In genomic region chr4:21134994-21135393, GRCh38 we compare ENCODE assay signal across 11 cellular contexts.
A peak's percentile ranks its signal among the peaks of the same experiment; 100 is the strongest.
DNase-seq lines count a peak whose midpoint lies in the region; ATAC-seq and TF ChIP-seq lines count a peak whose summit lies in the region.
"Had no signal": no experiment of that assay in that cellular context is flagged by ENCODE, and none has a peak within 500 bp of the region (broad histone marks: within the 10 kb centered on the region; RNA-seq: fewer than 3 reads in every experiment).

No MANE protein-coding gene starts in this region.

- no peak overlapping the region for H3K27ac ChIP-seq in brain microvascular endothelial cell
- H3K27ac ChIP-seq: heart right ventricle had no signal

- CTCF ChIA-PET in activated CD4-positive, alpha-beta T cell treated with anti-CD3 and anti-CD28 coated beads, Interleukin-2, amount 10 ng/mL, durations not matched to agents 7 days and 5 days (lab: Charles Lee): no interaction called here

- H3K4me3 Mint-ChIP-seq in activated CD4-positive, alpha-beta T cell treated with anti-CD3 and anti-CD28 coated beads, Interleukin-2, amount 10 ng/mL, durations not matched to agents 7 days and 5 days: no peak overlapping the region
- H3K4me3 Mint-ChIP-seq: activated T-helper 1 cell treated with anti-CD3 and anti-CD28 coated beads, Interleukin-12 subunit alpha, Interleukin-12 subunit beta, Interleukin-2, Interleukin-4 antibody, amounts not matched to agents 30 ng/mL and 10 ng/mL and 1 ng/mL, durations not matched to agents 14 hours and 24 hours and 36 hours had no signal

- peaks cover 3% of the 10 kb centered on the region for H3K9me3 Mint-ChIP-seq in activated CD4-positive, alpha-beta T cell treated with anti-CD3 and anti-CD28 coated beads, Interleukin-2, amount 10 ng/mL, durations not matched to agents 7 days and 5 days

- no peaks in the 10 kb centered on the region for H3K4me1 Mint-ChIP-seq in activated CD4-positive, alpha-beta T cell treated with anti-CD3 and anti-CD28 coated beads, Interleukin-2, amount 10 ng/mL, durations not matched to agents 7 days and 5 days

- no peaks in the 10 kb centered on the region for H3K36me3 ChIP-seq in brain microvascular endothelial cell (replicated peaks)
- H3K36me3 ChIP-seq: heart right ventricle had no signal

- no peak overlapping the region for H3K4me3 ChIP-seq in brain microvascular endothelial cell (ENCODE audit: low read depth, low read length)
- H3K4me3 ChIP-seq: heart right ventricle had no signal

- POLR2A ChIA-PET in activated CD4-positive, alpha-beta T cell treated with anti-CD3 and anti-CD28 coated beads, Interleukin-2, amount 10 ng/mL, durations not matched to agents 7 days and 5 days (lab: Charles Lee): no interaction called here

- DNase-seq in EH (ENCODE audit: low read depth) (peak; percentile 4), NCI-H187 (lab: John Stamatoyannopoulos, UW) (peak; percentile 20 to 62), brain microvascular endothelial cell (no peak), lung microvascular endothelial cell (ENCODE audit: low read depth in 2 of 2) (peak; percentile 2 to 70), NCI-H146 (lab: John Stamatoyannopoulos, UW) (no peak)
- no peak for DNase-seq in activated CD4-positive, alpha-beta T cell treated with anti-CD3 and anti-CD28 coated beads, Interleukin-2, amount 10 ng/mL, durations not matched to agents 7 days and 5 days
- DNase-seq: heart right ventricle; stimulated activated CD4-positive, alpha-beta T cell treated with anti-CD3 and anti-CD28 coated beads, Interleukin-1b, Interleukin-23, amount 100 ng/mL, for 48 hours had no signal

- H3K36me3 Mint-ChIP-seq in activated CD4-positive, alpha-beta T cell treated with anti-CD3 and anti-CD28 coated beads, Interleukin-2, amount 10 ng/mL, durations not matched to agents 7 days and 5 days (ENCODE audit: low read depth): no peaks in the 10 kb centered on the region

- no peaks in the 10 kb centered on the region for H3K27me3 ChIP-seq in brain microvascular endothelial cell (replicated peaks)
- H3K27me3 ChIP-seq: heart right ventricle had no signal

- ATAC-seq in HG03039 (IDR thresholded peaks at IDR 0.05; ENCODE audit: unreplicated experiment): no peak
- ATAC-seq in GM19452 (IDR thresholded peaks at IDR 0.05; ENCODE audit: unreplicated experiment): no peak
- ATAC-seq: heart right ventricle had no signal

- in situ Hi-C loops in brain microvascular endothelial cell (cut with HindIII; ENCODE audit: low pct_ligation_motif_present, low sequenced_read_pairs): no loop called here

- H3K27me3 Mint-ChIP-seq in activated CD4-positive, alpha-beta T cell treated with anti-CD3 and anti-CD28 coated beads, Interleukin-2, amount 10 ng/mL, durations not matched to agents 7 days and 5 days: no peaks in the 10 kb centered on the region

- no peak overlapping the region for H3K27ac Mint-ChIP-seq in activated CD4-positive, alpha-beta T cell treated with anti-CD3 and anti-CD28 coated beads, Interleukin-2, amount 10 ng/mL, durations not matched to agents 7 days and 5 days
- H3K27ac Mint-ChIP-seq: activated T-helper 1 cell treated with anti-CD3 and anti-CD28 coated beads, Interleukin-12 subunit alpha, Interleukin-12 subunit beta, Interleukin-2, Interleukin-4 antibody, amounts not matched to agents 30 ng/mL and 10 ng/mL and 1 ng/mL, durations not matched to agents 14 hours and 24 hours and 36 hours had no signal

- TF ChIP-seq CTCF in brain microvascular endothelial cell (IDR thresholded peaks at IDR 0.05; ENCODE audit: low read depth, low read length, missing control alignments): peak; percentile 20

Comparison
In these comparisons a context has a peak if more than half of its experiments do, and no peak if none do; other contexts are left out.
1. DNase-seq: peak in EH (single experiment), NCI-H187 (2 of 2) and lung microvascular endothelial cell (2 of 2); none in brain microvascular endothelial cell (single experiment), NCI-H146 (single experiment) and activated CD4-positive, alpha-beta T cell treated with anti-CD3 and anti-CD28 coated beads, Interleukin-2, amount 10 ng/mL, durations not matched to agents 7 days and 5 days (single experiment).